1 cellular context compared by ENCODE assay signal in the genomic region with DNA sequence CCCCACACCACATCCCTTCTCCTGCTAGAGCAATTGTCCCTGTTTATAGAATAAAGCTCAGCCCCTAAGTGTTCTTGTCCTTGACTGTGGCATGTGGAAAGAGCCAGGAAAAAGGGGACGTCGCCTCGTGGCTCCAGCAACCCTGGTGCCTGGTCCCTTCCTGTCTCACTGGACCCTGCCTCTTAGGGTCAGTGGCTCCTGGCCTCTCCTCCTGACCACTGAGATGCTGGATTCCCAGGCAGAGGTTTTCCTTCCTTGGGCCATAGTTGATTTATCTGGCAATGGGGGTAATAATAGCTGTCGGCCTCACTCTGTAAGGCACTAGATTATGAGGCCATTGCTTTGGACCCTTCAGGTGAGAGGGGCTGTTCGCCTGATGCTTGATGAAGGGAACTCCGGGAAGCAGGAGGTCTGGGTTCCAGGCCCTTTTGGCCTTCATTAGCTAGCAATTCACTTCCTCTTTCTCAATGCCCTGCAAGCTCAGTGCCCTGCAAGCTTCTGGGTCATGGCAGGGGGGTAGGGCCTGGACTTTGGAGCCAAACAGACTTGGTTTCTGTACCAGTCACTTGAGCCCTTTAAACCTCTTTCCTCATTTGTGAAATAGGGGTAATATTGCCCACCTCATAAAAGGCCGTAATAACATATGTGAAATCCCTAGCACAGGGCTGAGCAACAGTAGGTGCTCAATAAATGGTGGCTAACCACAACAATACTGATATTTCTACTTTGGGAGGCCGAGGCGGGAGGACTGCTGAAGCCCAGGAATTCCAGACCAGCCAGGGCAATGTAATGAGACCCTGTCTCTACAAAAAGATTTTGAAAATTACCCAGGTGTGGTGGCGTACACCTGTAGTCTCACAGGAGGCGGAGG.
TF ChIP-seq lines count a peak whose summit lies in the region.

No MANE protein-coding gene starts in this region.

TF ChIP-seq in HepG2, 621 proteins besides CTCF, POLR2A, EP300 and RAD21 (continued from another document):
- TF ChIP-seq, protein P1, sequence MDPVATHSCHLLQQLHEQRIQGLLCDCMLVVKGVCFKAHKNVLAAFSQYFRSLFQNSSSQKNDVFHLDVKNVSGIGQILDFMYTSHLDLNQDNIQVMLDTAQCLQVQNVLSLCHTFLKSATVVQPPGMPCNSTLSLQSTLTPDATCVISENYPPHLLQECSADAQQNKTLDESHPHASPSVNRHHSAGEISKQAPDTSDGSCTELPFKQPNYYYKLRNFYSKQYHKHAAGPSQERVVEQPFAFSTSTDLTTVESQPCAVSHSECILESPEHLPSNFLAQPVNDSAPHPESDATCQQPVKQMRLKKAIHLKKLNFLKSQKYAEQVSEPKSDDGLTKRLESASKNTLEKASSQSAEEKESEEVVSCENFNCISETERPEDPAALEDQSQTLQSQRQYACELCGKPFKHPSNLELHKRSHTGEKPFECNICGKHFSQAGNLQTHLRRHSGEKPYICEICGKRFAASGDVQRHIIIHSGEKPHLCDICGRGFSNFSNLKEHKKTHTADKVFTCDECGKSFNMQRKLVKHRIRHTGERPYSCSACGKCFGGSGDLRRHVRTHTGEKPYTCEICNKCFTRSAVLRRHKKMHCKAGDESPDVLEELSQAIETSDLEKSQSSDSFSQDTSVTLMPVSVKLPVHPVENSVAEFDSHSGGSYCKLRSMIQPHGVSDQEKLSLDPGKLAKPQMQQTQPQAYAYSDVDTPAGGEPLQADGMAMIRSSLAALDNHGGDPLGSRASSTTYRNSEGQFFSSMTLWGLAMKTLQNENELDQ (CRISPR knock-in tag; IDR thresholded peaks at IDR 0.05; ENCODE audit: borderline replicate concordance), result no peak
- TF ChIP-seq, protein P2, sequence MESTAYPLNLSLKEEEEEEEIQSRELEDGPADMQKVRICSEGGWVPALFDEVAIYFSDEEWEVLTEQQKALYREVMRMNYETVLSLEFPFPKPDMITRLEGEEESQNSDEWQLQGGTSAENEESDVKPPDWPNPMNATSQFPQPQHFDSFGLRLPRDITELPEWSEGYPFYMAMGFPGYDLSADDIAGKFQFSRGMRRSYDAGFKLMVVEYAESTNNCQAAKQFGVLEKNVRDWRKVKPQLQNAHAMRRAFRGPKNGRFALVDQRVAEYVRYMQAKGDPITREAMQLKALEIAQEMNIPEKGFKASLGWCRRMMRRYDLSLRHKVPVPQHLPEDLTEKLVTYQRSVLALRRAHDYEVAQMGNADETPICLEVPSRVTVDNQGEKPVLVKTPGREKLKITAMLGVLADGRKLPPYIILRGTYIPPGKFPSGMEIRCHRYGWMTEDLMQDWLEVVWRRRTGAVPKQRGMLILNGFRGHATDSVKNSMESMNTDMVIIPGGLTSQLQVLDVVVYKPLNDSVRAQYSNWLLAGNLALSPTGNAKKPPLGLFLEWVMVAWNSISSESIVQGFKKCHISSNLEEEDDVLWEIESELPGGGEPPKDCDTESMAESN (CRISPR knock-in tag; conservative IDR thresholded peaks at IDR 0.05), result no peak
- TF ChIP-seq NFYB (CRISPR knock-in tag; IDR thresholded peaks at IDR 0.05) (no peak), SIX1 (CRISPR knock-in tag; IDR thresholded peaks at IDR 0.05; ENCODE audit: borderline replicate concordance) (no peak), HES4 (CRISPR knock-in tag; IDR thresholded peaks at IDR 0.05; ENCODE audit: borderline replicate concordance) (no peak), RBFOX2 (IDR thresholded peaks at IDR 0.05; ENCODE audit: low read depth, low read length) (no peak), ZNF713 (CRISPR knock-in tag; IDR thresholded peaks at IDR 0.05) (no peak), ZSCAN25 (CRISPR knock-in tag; IDR thresholded peaks at IDR 0.05) (peak; percentile 57; the same call in 1 of the 2 replicates), RXRA (CRISPR knock-in tag; IDR thresholded peaks at IDR 0.05) (peak; percentile 42; the same call in 1 of the 2 replicates), JDP2 (CRISPR knock-in tag; IDR thresholded peaks at IDR 0.05; ENCODE audit: borderline replicate concordance) (no peak)
- TF ChIP-seq, protein P3, sequence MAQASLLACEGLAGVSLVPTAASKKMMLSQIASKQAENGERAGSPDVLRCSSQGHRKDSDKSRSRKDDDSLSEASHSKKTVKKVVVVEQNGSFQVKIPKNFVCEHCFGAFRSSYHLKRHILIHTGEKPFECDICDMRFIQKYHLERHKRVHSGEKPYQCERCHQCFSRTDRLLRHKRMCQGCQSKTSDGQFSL (CRISPR knock-in tag; IDR thresholded peaks at IDR 0.05), result no peak
